ENCODE assay signal across 24 cellular contexts in genomic region chr2:85892216-85892944, GRCh38. TPM values are rescaled to one million over a fixed set of nuclear protein-coding genes. Genes with fewer than 3 reads are reported as not detected.
DNase-seq lines count a peak whose midpoint lies in the region; TF ChIP-seq lines count a peak whose summit lies in the region.
"Had no signal": no experiment of that assay in that cellular context is flagged by ENCODE, and none has a peak within 500 bp of the region (broad histone marks: within the 10 kb centered on the region; RNA-seq: fewer than 3 reads in every experiment).

No MANE protein-coding gene starts in this region.

- no peaks in the 10 kb centered on the region for H3K27me3 Mint-ChIP-seq in MCF 10A (ENCODE audit: insufficient read depth, unreplicated experiment)
- H3K27me3 Mint-ChIP-seq: dendritic cell treated with granulocyte-macrophage colony-stimulating factor and Interleukin-4, amounts not matched to agents 40 ng/mL and 50 ng/mL, for 4 days had no signal

- peak; percentile 30 for DNase-seq in mammary epithelial cell
- no peak for DNase-seq in MCF 10A (ENCODE audit: unreplicated experiment)
- peak; percentile 69 for DNase-seq in RPMI7951 (ENCODE audit: low read depth)
- no peak for DNase-seq in mesenchymal stem cell
- DNase-seq in EL, result no peak
- no peak for DNase-seq in Peyer's patch
- DNase-seq in NCI-H1694 (lab: John Stamatoyannopoulos, UW), result no peak
- no peak for DNase-seq in NCI-H510A treated with DMSO at 0.1 percent for 48 hours (lab: John Stamatoyannopoulos, UW)
- DNase-seq: activated CD4-positive, alpha-beta T cell treated with anti-CD3 and anti-CD28 coated beads, Interleukin-2, amount 10 ng/mL, durations not matched to agents 24 days and 14 days; activated naive CD4-positive, alpha-beta T cell treated with anti-CD3 and anti-CD28 coated beads, Interleukin-2, amount 50 U/mL, for 16 hours; caudate nucleus; KBM-7; MV-4-11; NCI-H1694 treated with DMSO at 0.1 percent for 48 hours; NCI-H2171; NCI-H524 treated with DMSO at 0.1 percent for 48 hours; psoas muscle; RPMI8226; WERI-Rb-1 had no signal

- H3K9ac ChIP-seq in mammary epithelial cell (ENCODE audit: insufficient read depth, low read length), result no peak overlapping the region
- H3K9ac ChIP-seq in mesenchymal stem cell (ENCODE audit: low read length), result no peak overlapping the region

- 96% methylated on average over 5 of the region's 5 CpGs for WGBS in mammary epithelial cell (ENCODE audit: low coverage, missing lambda C conversion rate)
- WGBS in mesenchymal stem cell, result 87% methylated on average over 4 of the region's 5 CpGs

- H2BK120ac ChIP-seq in mesenchymal stem cell (ENCODE audit: low read depth, low read length), result peak overlapping the region; percentile 78

- peak overlapping the region; percentile 86 for H2AK5ac ChIP-seq in mesenchymal stem cell (ENCODE audit: low read length, severe bottlenecking)

- peak overlapping the region; percentile 62 to 84 for H3K4ac ChIP-seq in mesenchymal stem cell (ENCODE audit: low read depth in 1 of 2, low read length in 2 of 2)

- H3K4me2 ChIP-seq in mammary epithelial cell (ENCODE audit: insufficient read depth, low read depth, low read length) (no peak overlapping the region), mesenchymal stem cell (ENCODE audit: low read length, poor library complexity, severe bottlenecking) (no peak overlapping the region)

- dilution Hi-C loops in mammary epithelial cell (cut with HindIII; ENCODE audit: low sequenced_read_pairs), result no loop called here

- no peak overlapping the region for H3K14ac ChIP-seq in mesenchymal stem cell (ENCODE audit: low read length in 2 of 2)

- H3K36me3 ChIP-seq in mammary epithelial cell (ENCODE audit: insufficient read depth, low read length), result no peaks in the 10 kb centered on the region
- no peaks in the 10 kb centered on the region for H3K36me3 ChIP-seq in mesenchymal stem cell (ENCODE audit: control insufficient read depth in 1 of 2, insufficient read depth in 2 of 2, low read depth in 1 of 2, low read length in 2 of 2)
- H3K36me3 ChIP-seq in Peyer's patch, result no peaks in the 10 kb centered on the region
- H3K36me3 ChIP-seq: ascending aorta, neutrophil, WERI-Rb-1 had no signal

- H3K4me1 ChIP-seq in mammary epithelial cell (ENCODE audit: insufficient read depth, low read length) (peaks cover 52% of the 10 kb centered on the region), mesenchymal stem cell (ENCODE audit: control insufficient read depth, insufficient read depth, low read depth, low read length) (peaks cover 21% of the 10 kb centered on the region), Peyer's patch (peaks cover 0 to 23% (median 3%) of the 10 kb centered on the region in 4 donors)

- H3K18ac ChIP-seq in mesenchymal stem cell (ENCODE audit: low read depth in 1 of 2, low read length in 2 of 2), result peak overlapping the region in 1 of 2 experiments; percentile 75

- CTCF ChIA-PET in mammary epithelial cell (lab: Charles Lee; ENCODE audit: low non-redundant PET) (no interaction called here), MCF 10A (lab: Yijun Ruan, JAX) (no interaction called here)

- H3K9me3 Mint-ChIP-seq in MCF 10A (ENCODE audit: unreplicated experiment), result no peaks in the 10 kb centered on the region

- H3K4me3 ChIP-seq in mammary epithelial cell (replicated peaks in 1 of 3; ENCODE audit: insufficient read depth in 1 of 3, low read depth in 2 of 3, low read length in 3 of 3), result no peak overlapping the region
- H3K4me3 ChIP-seq in mesenchymal stem cell (ENCODE audit: insufficient read depth in 1 of 2, low read depth in 1 of 2, low read length in 2 of 2), result no peak overlapping the region
- no peak overlapping the region for H3K4me3 ChIP-seq in Peyer's patch
- H3K4me3 ChIP-seq: ascending aorta, psoas muscle had no signal

- no peak overlapping the region for H3K4me3 Mint-ChIP-seq in MCF 10A (ENCODE audit: unreplicated experiment)
- H3K4me3 Mint-ChIP-seq: activated CD4-positive, alpha-beta T cell treated with anti-CD3 and anti-CD28 coated beads, Interleukin-2, amount 10 ng/mL, durations not matched to agents 24 days and 14 days; activated T-helper 1 cell treated with anti-CD3 and anti-CD28 coated beads, Interleukin-12 subunit alpha, Interleukin-12 subunit beta, Interleukin-2, Interleukin-4 antibody, amounts not matched to agents 30 ng/mL and 10 ng/mL and 1 ng/mL, durations not matched to agents 14 hours and 24 hours and 36 hours; dendritic cell treated with granulocyte-macrophage colony-stimulating factor and Interleukin-4, amounts not matched to agents 40 ng/mL and 50 ng/mL, for 4 days; T-helper 2 cell treated with Interferon-gamma antibody and Interleukin-4, amounts not matched to agents 5 μg/mL and 100 μg/mL, for 36 hours had no signal

- peaks cover 25% of the 10 kb centered on the region for H3K4me1 Mint-ChIP-seq in MCF 10A (ENCODE audit: insufficient read depth, unreplicated experiment)

- no peak overlapping the region for H3K23ac ChIP-seq in mesenchymal stem cell (ENCODE audit: low read length in 2 of 2)

- no peaks in the 10 kb centered on the region for H4K20me1 ChIP-seq in mammary epithelial cell (ENCODE audit: insufficient read depth, low read length)

- H3K9me3 ChIP-seq in mammary epithelial cell (replicated peaks; ENCODE audit: insufficient read depth, low read length) (no peaks in the 10 kb centered on the region), mesenchymal stem cell (ENCODE audit: control insufficient read depth, low read length) (no peaks in the 10 kb centered on the region), Peyer's patch (no peaks in the 10 kb centered on the region)
- H3K9me3 ChIP-seq: ascending aorta, neutrophil, psoas muscle had no signal

- H4K91ac ChIP-seq in mesenchymal stem cell (ENCODE audit: low read length), result peak overlapping the region; percentile 66

- POLR2A ChIA-PET in MCF 10A (lab: Yijun Ruan, JAX), result interaction anchor here (0.8 kb wide), 1 partner anchor 11 kb away, joined by 4 read pairs; no protein-coding TSS in a partner anchor

- intact Hi-C loops in mammary epithelial cell (cut with micrococcal nuclease), result loop anchor here (5.0 kb wide), 1 partner anchor 120 kb away; no protein-coding TSS in a partner anchor
- intact Hi-C loops in MCF 10A (cut with micrococcal nuclease), result no loop called here

- H2BK12ac ChIP-seq in mesenchymal stem cell (ENCODE audit: low read length in 2 of 2), result peak overlapping the region; percentile 95 to 97

- H3K27me3 ChIP-seq in mammary epithelial cell (ENCODE audit: insufficient read depth, low read length), result no peaks in the 10 kb centered on the region
- no peaks in the 10 kb centered on the region for H3K27me3 ChIP-seq in mesenchymal stem cell (ENCODE audit: control insufficient read depth in 1 of 2, insufficient read depth in 1 of 2, low read length in 2 of 2)
- H3K27me3 ChIP-seq in Peyer's patch, result no peaks in the 10 kb centered on the region
- H3K27me3 ChIP-seq: ascending aorta had no signal

- H3K27ac ChIP-seq in mammary epithelial cell (ENCODE audit: insufficient read depth, low read depth, low read length), result no peak overlapping the region
- peak overlapping the region; percentile 31 for H3K27ac ChIP-seq in mesenchymal stem cell (ENCODE audit: low read length, poor library complexity, severe bottlenecking)
- H3K27ac ChIP-seq in Peyer's patch, result no peak overlapping the region
- H3K27ac ChIP-seq: ascending aorta, neutrophil, psoas muscle, WERI-Rb-1 had no signal

- TF ChIP-seq POLR2A in Peyer's patch (IDR thresholded peaks at IDR 0.05), result no peak

- peaks cover 17% of the 10 kb centered on the region for H3K79me2 ChIP-seq in mammary epithelial cell (ENCODE audit: insufficient read depth, low read length)

- in situ Hi-C loops in mammary epithelial cell (cut with MboI; ENCODE audit: low sequenced_read_pairs in 2 of 2), result no loop called here

- H3K27ac Mint-ChIP-seq in MCF 10A (ENCODE audit: low read depth, unreplicated experiment), result no peak overlapping the region
- H3K27ac Mint-ChIP-seq: activated CD4-positive, alpha-beta T cell treated with anti-CD3 and anti-CD28 coated beads, Interleukin-2, amount 10 ng/mL, durations not matched to agents 24 days and 14 days; activated T-helper 1 cell treated with anti-CD3 and anti-CD28 coated beads, Interleukin-12 subunit alpha, Interleukin-12 subunit beta, Interleukin-2, Interleukin-4 antibody, amounts not matched to agents 30 ng/mL and 10 ng/mL and 1 ng/mL, durations not matched to agents 14 hours and 24 hours and 36 hours; T-helper 2 cell treated with Interferon-gamma antibody and Interleukin-4, amounts not matched to agents 5 μg/mL and 100 μg/mL, for 36 hours had no signal

- BruUV-seq in mammary epithelial cell (replicated peaks; lab: Mats Ljungman, UMichigan) (no TSS peak), MCF 10A (replicated peaks; lab: Mats Ljungman, UMichigan) (no TSS peak)

- no peak overlapping the region for H2BK5ac ChIP-seq in mesenchymal stem cell (ENCODE audit: low read depth, low read length, poor library complexity, severe bottlenecking)

- H3K36me3 Mint-ChIP-seq in MCF 10A (ENCODE audit: insufficient read depth, unreplicated experiment), result no peaks in the 10 kb centered on the region

- H2BK15ac ChIP-seq in mesenchymal stem cell (ENCODE audit: low read depth, poor library complexity, severe bottlenecking), result no peak overlapping the region

- H2AFZ ChIP-seq in mammary epithelial cell (ENCODE audit: low read depth, low read length), result no peak overlapping the region
- H2AFZ ChIP-seq in mesenchymal stem cell (ENCODE audit: low read depth, low read length), result no peak overlapping the region

- no peak for TF ChIP-seq CTCF in mammary epithelial cell (conservative IDR thresholded peaks at IDR 0.05 in 1 of 2, IDR thresholded peaks at IDR 0.05 in 1 of 2; ENCODE audit: extremely low read depth in 1 of 2, insufficient read depth in 1 of 2, low read depth in 1 of 2, low read length in 2 of 2)
- no peak for TF ChIP-seq CTCF in MCF 10A (IDR thresholded peaks at IDR 0.05; ENCODE audit: unreplicated experiment)
- TF ChIP-seq CTCF in Peyer's patch (IDR thresholded peaks at IDR 0.05), result no peak

- peak overlapping the region; percentile 83 for H4K8ac ChIP-seq in mesenchymal stem cell (ENCODE audit: low read length)

- H3K79me1 ChIP-seq in mesenchymal stem cell (replicated peaks; ENCODE audit: low read length, poor library complexity, severe bottlenecking), result peaks cover 2% of the 10 kb centered on the region

RNA-seq across cellular contexts. Expression of gene ST3GAL5, which starts 3.6 kb away (rescaled TPM):
- total RNA-seq in mammary epithelial cell, result 10 to 100 TPM; 12.0 to 25.1 TPM
- polyA plus RNA-seq in mammary epithelial cell, result 13.0 TPM
- polyA minus RNA-seq in mammary epithelial cell, result 2.9 TPM
- 1.2 and 2.3 TPM in 2 replicates for total RNA-seq in MCF 10A (2022)
- 83.2 and 98.5 TPM in 2 replicates for total RNA-seq in RPMI7951 (2014; rRNA removed; shearing (Covaris generic))
- polyA plus RNA-seq in mesenchymal stem cell (2013, experiment 1 of 2), result 135 TPM
- 140 TPM for polyA plus RNA-seq in mesenchymal stem cell (2013, experiment 2 of 2)
- 10 to 100 TPM; 10.8 to 23.9 (median 16.5) TPM for total RNA-seq in Peyer's patch

Comparison
In these comparisons a context has a peak if more than half of its experiments do, and no peak if none do; other contexts are left out.
1. DNase-seq: peak in mammary epithelial cell (single experiment) and RPMI7951 (single experiment); none in MCF 10A (single experiment), mesenchymal stem cell (single experiment), EL (single experiment), Peyer's patch (0 of 3), NCI-H1694 (single experiment) and NCI-H510A treated with DMSO at 0.1 percent for 48 hours (single experiment).